In genomic region chr1:116622496-116622895, GRCh38 we compare ENCODE assay signal across 1 cellular context. TPM values are rescaled to one million over a fixed set of nuclear protein-coding genes. Genes with fewer than 3 reads are reported as not detected.
"Had no signal": no experiment of that assay in that cellular context is flagged by ENCODE, and none has a peak within 500 bp of the region (broad histone marks: within the 10 kb centered on the region; RNA-seq: fewer than 3 reads in every experiment).

No MANE protein-coding gene starts in this region.

RNA-seq across cellular contexts. Expression of gene IGSF3, which starts 45.0 kb away (rescaled TPM):
- polyA plus RNA-seq: immature natural killer cell had no signal
